Comparison of ENCODE assay signal across 17 cellular contexts in genomic region chr16:2500634-2500936, GRCh38. TPM values are rescaled to one million over a fixed set of nuclear protein-coding genes. Genes with fewer than 3 reads are reported as not detected.
A peak's percentile ranks its signal among the peaks of the same experiment; 100 is the strongest.
DNase-seq lines count a peak whose midpoint lies in the region; ATAC-seq, FAIRE-seq and TF ChIP-seq lines count a peak whose summit lies in the region.
"Had no signal": no experiment of that assay in that cellular context is flagged by ENCODE, and none has a peak within 500 bp of the region (broad histone marks: within the 10 kb centered on the region; RNA-seq: fewer than 3 reads in every experiment).

No MANE protein-coding gene starts in this region.

- DNase-seq in DMS53 (lab: John Stamatoyannopoulos, UW) (peak; percentile 35), DMS53 treated with DMSO at 0.1 percent for 48 hours (lab: John Stamatoyannopoulos, UW; ENCODE audit: unreplicated experiment) (no peak), GM12878 (ENCODE audit: low read depth, low spot score) (no peak), NCI-H345 treated with DMSO at 0.1 percent for 48 hours (lab: John Stamatoyannopoulos, UW; ENCODE audit: unreplicated experiment) (no peak), type B pancreatic cell (ENCODE audit: extremely low spot score, unreplicated experiment) (no peak)

- H3K4me2 ChIP-seq in GM12878 (ENCODE audit: control insufficient read depth, insufficient read depth) (no peak overlapping the region), neural cell (ENCODE audit: low read length) (no peak overlapping the region)

- SMC1A ChIA-PET in GM12878 (lab: Charles Lee; ENCODE audit: uncharacterized antibody, unreplicated experiment), result interaction anchor here (1.5 to 2.5 kb wide), 2 partner anchors 14 to 71 kb away, joined by 3 to 17 read pairs; partner anchors contain the start of gene CCNF

- TF ChIP-seq CTCF in GM12878 (IDR thresholded peaks at IDR 0.05 in 2 of 3, conservative IDR thresholded peaks at IDR 0.05 in 1 of 3; ENCODE audit: control insufficient read depth in 2 of 3, extremely low read depth in 1 of 3, insufficient read depth in 1 of 3, low read depth in 3 of 3, low read length in 3 of 3) (0 out of 6 replicates have a peak, but pooled peaks of 1 of the 3 experiments have one; percentile 3), neural cell (IDR thresholded peaks at IDR 0.05; ENCODE audit: poor library complexity, severe bottlenecking) (no peak), type B pancreatic cell (conservative IDR thresholded peaks at IDR 0.05) (no peak)

- H3K4me1 Mint-ChIP-seq in type B pancreatic cell (ENCODE audit: unreplicated experiment), result peaks cover 11% of the 10 kb centered on the region

- H3F3A ChIP-seq in neural cell (ENCODE audit: insufficient read depth, low read length, poor library complexity, severe bottlenecking), result no peaks in the 10 kb centered on the region

- POLR2A ChIA-PET in GM12878 (lab: Charles Lee), result interaction anchor here (1.5 kb wide), 1 partner anchor 32 kb away, joined by 7 read pairs; no protein-coding TSS in a partner anchor

- H3K27ac ChIP-seq in GM12878 (ENCODE audit: control insufficient read depth, insufficient read depth), result no peak overlapping the region
- peak overlapping the region; percentile 57 for H3K27ac ChIP-seq in neural cell (ENCODE audit: low read length)
- H3K27ac ChIP-seq: 22Rv1 had no signal

- H3K4me1 ChIP-seq in GM12878 (ENCODE audit: control insufficient read depth, insufficient read depth, low read length), result no peaks in the 10 kb centered on the region

- H2AFZ ChIP-seq in GM12878 (ENCODE audit: control insufficient read depth, low read depth, low read length), result no peak overlapping the region
- no peak overlapping the region for H2AFZ ChIP-seq in neural cell (ENCODE audit: low read depth, low read length)

- RAD21 ChIA-PET in GM12878 (lab: Charles Lee; ENCODE audit: unreplicated experiment), result interaction anchor here (1.1 to 2.0 kb wide), 6 partner anchors 9 to 306 kb away, joined by 3 to 16 read pairs (median 8); partner anchors contain the start of gene CCNF

- H4K20me1 ChIP-seq in GM12878 (ENCODE audit: control insufficient read depth, insufficient read depth) (no peaks in the 10 kb centered on the region), neural cell (ENCODE audit: insufficient read depth) (no peaks in the 10 kb centered on the region)

- ATAC-seq in GM12878, result peak; percentile 17; the same call in 2 of the 3 replicates

- H3K4me3 ChIP-seq in GM12878 (no peak overlapping the region), neural cell (ENCODE audit: low read length) (peak overlapping the region; percentile 60)
- H3K4me3 ChIP-seq: lung had no signal

- peaks cover 0 to 11% of the 10 kb centered on the region in 2 experiments; a peak in 2 of 4 replicates for H3K36me3 ChIP-seq in GM12878 (ENCODE audit: control insufficient read depth in 2 of 2, insufficient read depth in 2 of 2, low read length in 1 of 2)
- H3K36me3 ChIP-seq in neural cell (ENCODE audit: insufficient read depth, low read length), result no peaks in the 10 kb centered on the region

- WGBS in GM12878 (ENCODE audit: insufficient coverage, insufficient replicate concordance, low lambda C conversion rate, missing lambda C conversion rate), result 84% methylated on average over 12 of the region's 12 CpGs

- no peak overlapping the region for H3K4me3 Mint-ChIP-seq in type B pancreatic cell

- H3K9me3 ChIP-seq in GM12878 (replicated peaks; ENCODE audit: control insufficient read depth, insufficient read depth, low read length) (no peaks in the 10 kb centered on the region), neural cell (ENCODE audit: low read length) (no peaks in the 10 kb centered on the region)
- H3K9me3 ChIP-seq: adrenal gland, heart left ventricle, Peyer's patch had no signal

- in situ Hi-C loops in GM12878 (cut with MboI), result no loop called here

- H3K79me2 ChIP-seq in GM12878 (ENCODE audit: control insufficient read depth, insufficient read depth, low read length) (no peaks in the 10 kb centered on the region), neural cell (replicated peaks; ENCODE audit: insufficient read depth, low read length) (no peaks in the 10 kb centered on the region)

- H3K27ac Mint-ChIP-seq in type B pancreatic cell, result no peak overlapping the region

- H3K27me3 ChIP-seq in GM12878 (replicated peaks in 1 of 2; ENCODE audit: control insufficient read depth in 2 of 2, insufficient read depth in 2 of 2, low read length in 1 of 2) (no peaks in the 10 kb centered on the region), neural cell (ENCODE audit: insufficient read depth, low read depth, low read length) (no peaks in the 10 kb centered on the region)
- H3K27me3 ChIP-seq: adrenal gland, heart left ventricle, Peyer's patch had no signal

- no peaks in the 10 kb centered on the region for H3K9me2 ChIP-seq in neural cell (ENCODE audit: insufficient read depth, low read length)

- no peaks in the 10 kb centered on the region for H3K9me3 Mint-ChIP-seq in type B pancreatic cell

- TF ChIP-seq RAD21 in GM12878 (IDR thresholded peaks at IDR 0.05; ENCODE audit: insufficient read depth, low read depth, low read length), result no peak
- no peak for TF ChIP-seq RAD21 in neural cell (conservative IDR thresholded peaks at IDR 0.05)

- TF ChIP-seq POLR2A in GM12878 (IDR thresholded peaks at IDR 0.05; ENCODE audit: low read depth, low read length), result no peak

- no peaks in the 10 kb centered on the region for H3K36me3 Mint-ChIP-seq in type B pancreatic cell

- CTCF ChIA-PET in GM12878 (lab: Yijun Ruan, JAX), result interaction anchor here (0.6 to 2.8 kb wide), 17 partner anchors 11 to 360 kb away, joined by 3 to 36 read pairs (median 5); partner anchors contain the start of genes ABCA3, CCNF, PDPK1 and TEDC2

- H3K9ac ChIP-seq in GM12878 (ENCODE audit: control insufficient read depth, insufficient read depth, low read length) (no peak overlapping the region), neural cell (ENCODE audit: low read length) (no peak overlapping the region)

- no TSS peak for BruUV-seq in GM12878 (replicated peaks; lab: Mats Ljungman, UMichigan)

- no peak for TF ChIP-seq EP300 in GM12878 (IDR thresholded peaks at IDR 0.05; ENCODE audit: borderline replicate concordance in 1 of 2, control insufficient read depth in 1 of 2, low read depth in 2 of 2, low read length in 2 of 2)
- no peak for TF ChIP-seq EP300 in neural cell (conservative IDR thresholded peaks at IDR 0.05; ENCODE audit: poor library complexity, severe bottlenecking)

- FAIRE-seq in GM12878 (lab: Jason Lieb, UNC), result no peak
- FAIRE-seq: bronchial epithelial cell had no signal

- intact Hi-C loops in GM12878 (cut with micrococcal nuclease; ENCODE audit: unreplicated experiment), result loop anchor here (2.0 to 10.0 kb wide), 4 partner anchors 68 to 306 kb away; partner anchors contain the start of genes ABCA3 and RNPS1

- no peaks in the 10 kb centered on the region for H3K27me3 Mint-ChIP-seq in type B pancreatic cell

RNA-seq across cellular contexts. Expression of gene ATP6V0C, which starts 13.2 kb away (rescaled TPM):
- 23.2 and 35.0 TPM in 2 replicates for total RNA-seq in GM12878 (2013; cell fraction: nucleolus; rRNA removed)
- total RNA-seq in GM12878 (2014; rRNA removed), result 14.0 and 19.1 TPM in 2 replicates
- total RNA-seq in GM12878 (2014; rRNA removed; fragmentation: Illumina TruSeq; extraction: Trizol), result 8.2 and 10.4 TPM in 2 replicates
- total RNA-seq in GM12878 (2021), result 127 and 135 TPM in 2 replicates
- 42.6 TPM for polyA plus RNA-seq in GM12878 (2011; ENCODE audit: low read depth)
- 1.5 and 5.9 TPM in 2 replicates for polyA plus RNA-seq in GM12878 (2011; rRNA removed)
- polyA plus RNA-seq in GM12878 (2011; cell fraction: cytosol; rRNA removed), result 17.1 and 29.2 TPM in 2 replicates
- polyA plus RNA-seq in GM12878 (2011; cell fraction: nucleus; rRNA removed), result 23.8 and 36.7 TPM in 2 replicates
- 148 and 155 TPM in 2 replicates for polyA plus RNA-seq in GM12878 (2012)
- polyA plus RNA-seq in GM12878 (2014; fragmentation: Illumina TruSeq; extraction: Trizol), result 8.7 and 17.6 TPM in 2 replicates
- polyA plus RNA-seq in GM12878 (2014; fragmentation: Nextera tagmentation; extraction: Ambion mirVana), result 10 to 100 TPM in 1 of 2 experiments, 1 to 10 TPM in 1; 2.4 to 16.5 TPM
- 32.2 and 53.4 TPM in 2 replicates for polyA plus RNA-seq in GM12878 (2014; rRNA removed)
- polyA plus RNA-seq in GM12878 (2016; fragmentation: Nextera tagmentation; extraction: Ambion mirVana), result 100 to 1,000 TPM; 107 to 115 TPM
- 7.2 and 8.9 TPM in 2 replicates for polyA minus RNA-seq in GM12878 (2011; rRNA and poly(A)+ RNA removed)
- 44.1 and 66.7 TPM in 2 replicates for polyA minus RNA-seq in GM12878 (2011; cell fraction: cytosol; rRNA and poly(A)+ RNA removed)
- 8.8 and 18.3 TPM in 2 replicates for polyA minus RNA-seq in GM12878 (2011; cell fraction: nucleus; rRNA and poly(A)+ RNA removed)
- 89.7 and 100 TPM in 2 replicates for polyA plus RNA-seq in neural cell
- polyA minus RNA-seq in neural cell, result 42.8 and 46.3 TPM in 2 replicates
- 155 and 223 TPM in 2 replicates for total RNA-seq in type B pancreatic cell (ENCODE audit: low replicate concordance)

RNA-seq across cellular contexts. Expression of gene AMDHD2, which starts 19.6 kb away (rescaled TPM):
- 69.9 and 87.2 TPM in 2 replicates for total RNA-seq in GM12878 (2013; cell fraction: nucleolus; rRNA removed)
- total RNA-seq in GM12878 (2014; rRNA removed), result 26.3 and 32.2 TPM in 2 replicates
- total RNA-seq in GM12878 (2014; rRNA removed; fragmentation: Illumina TruSeq; extraction: Trizol), result 8.0 and 8.9 TPM in 2 replicates
- 35.1 and 41.8 TPM in 2 replicates for total RNA-seq in GM12878 (2021)
- polyA plus RNA-seq in GM12878 (2011; ENCODE audit: low read depth), result 4.6 TPM
- 3.0 and 5.2 TPM in 2 replicates for polyA plus RNA-seq in GM12878 (2011; rRNA removed)
- polyA plus RNA-seq in GM12878 (2011; cell fraction: cytosol; rRNA removed), result 8.4 and 14.9 TPM in 2 replicates
- polyA plus RNA-seq in GM12878 (2011; cell fraction: nucleus; rRNA removed), result 92.7 and 133 TPM in 2 replicates
- 17.9 and 19.9 TPM in 2 replicates for polyA plus RNA-seq in GM12878 (2012)
- polyA plus RNA-seq in GM12878 (2014; fragmentation: Illumina TruSeq; extraction: Trizol), result 0.76 and 3.9 TPM in 2 replicates
- under 1 TPM in 1 of 2 experiments, not detected in 1; 0.60 TPM for polyA plus RNA-seq in GM12878 (2014; fragmentation: Nextera tagmentation; extraction: Ambion mirVana)
- polyA plus RNA-seq in GM12878 (2014; rRNA removed), result 35.6 and 38.4 TPM in 2 replicates
- 10 to 100 TPM; 24.3 to 29.4 TPM for polyA plus RNA-seq in GM12878 (2016; fragmentation: Nextera tagmentation; extraction: Ambion mirVana)
- polyA minus RNA-seq in GM12878 (2011; rRNA and poly(A)+ RNA removed), result 3.6 and 13.4 TPM in 2 replicates
- polyA minus RNA-seq in GM12878 (2011; cell fraction: cytosol; rRNA and poly(A)+ RNA removed), result 4.2 and 7.5 TPM in 2 replicates
- polyA minus RNA-seq in GM12878 (2011; cell fraction: nucleus; rRNA and poly(A)+ RNA removed), result 27.3 and 47.7 TPM in 2 replicates
- polyA plus RNA-seq in neural cell, result 50.0 and 80.3 TPM in 2 replicates
- polyA minus RNA-seq in neural cell, result 17.0 and 19.5 TPM in 2 replicates
- total RNA-seq in type B pancreatic cell (ENCODE audit: low replicate concordance), result 46.1 and 61.8 TPM in 2 replicates

RNA-seq across cellular contexts. Expression of gene TBC1D24, which starts 25.7 kb away (rescaled TPM):
- total RNA-seq in GM12878 (2013; cell fraction: nucleolus; rRNA removed), result 29.8 and 34.7 TPM in 2 replicates
- total RNA-seq in GM12878 (2014; rRNA removed) (5.6 and 6.6 TPM in 2 replicates), GM12878 (2014; rRNA removed; fragmentation: Illumina TruSeq; extraction: Trizol) (3.3 and 3.5 TPM in 2 replicates), GM12878 (2021) (7.9 and 9.6 TPM in 2 replicates), type B pancreatic cell (ENCODE audit: low replicate concordance) (15.6 and 22.1 TPM in 2 replicates)
- 1.3 TPM for polyA plus RNA-seq in GM12878 (2011; ENCODE audit: low read depth)
- polyA plus RNA-seq in GM12878 (2011; rRNA removed) (3.4 and 4.3 TPM in 2 replicates), GM12878 (2014; fragmentation: Illumina TruSeq; extraction: Trizol) (2.6 and 2.7 TPM in 2 replicates), GM12878 (2014; fragmentation: Nextera tagmentation; extraction: Ambion mirVana) (1 to 10 TPM; 1.1 to 1.5 TPM), GM12878 (2014; rRNA removed) (5.7 and 6.9 TPM in 2 replicates), GM12878 (2016; fragmentation: Nextera tagmentation; extraction: Ambion mirVana) (1 to 10 TPM; 4.6 to 5.8 TPM), neural cell (27.1 and 30.1 TPM in 2 replicates)
- 4.9 and 6.5 TPM in 2 replicates for polyA plus RNA-seq in GM12878 (2011; cell fraction: cytosol; rRNA removed)
- polyA plus RNA-seq in GM12878 (2011; cell fraction: nucleus; rRNA removed), result 18.3 and 21.2 TPM in 2 replicates
- 2.5 and 2.8 TPM in 2 replicates for polyA plus RNA-seq in GM12878 (2012)
- 8.9 and 13.5 TPM in 2 replicates for polyA minus RNA-seq in GM12878 (2011; rRNA and poly(A)+ RNA removed)
- polyA minus RNA-seq in GM12878 (2011; cell fraction: cytosol; rRNA and poly(A)+ RNA removed), result 4.0 and 4.5 TPM in 2 replicates
- polyA minus RNA-seq in GM12878 (2011; cell fraction: nucleus; rRNA and poly(A)+ RNA removed), result 5.4 and 9.6 TPM in 2 replicates
- polyA minus RNA-seq in neural cell, result 43.1 and 46.7 TPM in 2 replicates

RNA-seq across cellular contexts. Expression of gene NTN3, which starts 29.5 kb away (rescaled TPM):
- 1.1 and 1.9 TPM in 2 replicates for total RNA-seq in GM12878 (2013; cell fraction: nucleolus; rRNA removed)
- total RNA-seq in GM12878 (2014; rRNA removed) (not detected in 2 replicates), GM12878 (2014; rRNA removed; fragmentation: Illumina TruSeq; extraction: Trizol) (not detected in 2 replicates), GM12878 (2021) (not detected in 2 replicates), type B pancreatic cell (ENCODE audit: low replicate concordance) (1.2 and 4.5 TPM in 2 replicates)
- not detected for polyA plus RNA-seq in GM12878 (2011; ENCODE audit: low read depth)
- polyA plus RNA-seq in GM12878 (2011; rRNA removed) (not detected in 2 replicates), GM12878 (2014; fragmentation: Illumina TruSeq; extraction: Trizol) (not detected in 2 replicates), GM12878 (2014; fragmentation: Nextera tagmentation; extraction: Ambion mirVana) (not detected), GM12878 (2014; rRNA removed) (0.04 and 0.22 TPM in 2 replicates), GM12878 (2016; fragmentation: Nextera tagmentation; extraction: Ambion mirVana) (not detected), neural cell (1.2 and 2.4 TPM in 2 replicates)
- 0.04 and 0.07 TPM in 2 replicates for polyA plus RNA-seq in GM12878 (2011; cell fraction: cytosol; rRNA removed)
- polyA plus RNA-seq in GM12878 (2011; cell fraction: nucleus; rRNA removed), result 0.42 and 0.63 TPM in 2 replicates
- polyA plus RNA-seq in GM12878 (2012), result 0.08 TPM in 1 of 2 replicates, not detected in the other
- not detected in 2 replicates for polyA minus RNA-seq in GM12878 (2011; rRNA and poly(A)+ RNA removed)
- polyA minus RNA-seq in GM12878 (2011; cell fraction: cytosol; rRNA and poly(A)+ RNA removed), result not detected in 2 replicates
- polyA minus RNA-seq in GM12878 (2011; cell fraction: nucleus; rRNA and poly(A)+ RNA removed), result 0.29 and 0.36 TPM in 2 replicates
- polyA minus RNA-seq in neural cell, result 4.3 and 5.1 TPM in 2 replicates
- total RNA-seq: bronchial epithelial cell, Daoy, HT1080, Peyer's patch, SK-MEL-5, ureter had no signal
- polyA plus RNA-seq: endothelial cell of umbilical vein, heart left ventricle had no signal

RNA-seq across cellular contexts. Expression of gene CEMP1, which starts 30.6 kb away (rescaled TPM):
- 0.98 TPM in 1 of 2 replicates, not detected in the other for total RNA-seq in GM12878 (2013; cell fraction: nucleolus; rRNA removed)
- total RNA-seq in GM12878 (2014; rRNA removed) (not detected in 2 replicates), GM12878 (2014; rRNA removed; fragmentation: Illumina TruSeq; extraction: Trizol) (not detected in 2 replicates), GM12878 (2021) (0.15 TPM in 1 of 2 replicates, not detected in the other), type B pancreatic cell (ENCODE audit: low replicate concordance) (0.22 and 0.74 TPM in 2 replicates)
- polyA plus RNA-seq in GM12878 (2011; ENCODE audit: low read depth), result not detected
- polyA plus RNA-seq in GM12878 (2011; rRNA removed) (0.05 TPM in 1 of 2 replicates, not detected in the other), GM12878 (2014; fragmentation: Illumina TruSeq; extraction: Trizol) (not detected in 2 replicates), GM12878 (2014; fragmentation: Nextera tagmentation; extraction: Ambion mirVana) (1 to 10 TPM in 1 of 2 experiments, not detected in 1; 1.5 TPM), GM12878 (2014; rRNA removed) (not detected in 2 replicates), GM12878 (2016; fragmentation: Nextera tagmentation; extraction: Ambion mirVana) (1 to 10 TPM; 3.9 to 8.2 TPM), neural cell (0.46 TPM in 1 of 2 replicates, not detected in the other)
- polyA plus RNA-seq in GM12878 (2011; cell fraction: cytosol; rRNA removed), result 0.13 TPM in 1 of 2 replicates, not detected in the other
- 0.16 TPM in 1 of 2 replicates, not detected in the other for polyA plus RNA-seq in GM12878 (2011; cell fraction: nucleus; rRNA removed)
- 2.8 TPM in 1 of 2 replicates, not detected in the other for polyA plus RNA-seq in GM12878 (2012)
- 0.31 TPM in 1 of 2 replicates, not detected in the other for polyA minus RNA-seq in GM12878 (2011; rRNA and poly(A)+ RNA removed)
- not detected in 2 replicates for polyA minus RNA-seq in GM12878 (2011; cell fraction: cytosol; rRNA and poly(A)+ RNA removed)
- polyA minus RNA-seq in GM12878 (2011; cell fraction: nucleus; rRNA and poly(A)+ RNA removed), result 0.36 and 0.96 TPM in 2 replicates
- 0.97 and 1.6 TPM in 2 replicates for polyA minus RNA-seq in neural cell
- total RNA-seq: adrenal gland, bronchial epithelial cell, Daoy, endothelial cell of umbilical vein, HT1080, SK-MEL-5 had no signal
- polyA plus RNA-seq: endothelial cell of umbilical vein had no signal
